Comparison of ENCODE assay signal across 1 cellular context in the genomic region with DNA sequence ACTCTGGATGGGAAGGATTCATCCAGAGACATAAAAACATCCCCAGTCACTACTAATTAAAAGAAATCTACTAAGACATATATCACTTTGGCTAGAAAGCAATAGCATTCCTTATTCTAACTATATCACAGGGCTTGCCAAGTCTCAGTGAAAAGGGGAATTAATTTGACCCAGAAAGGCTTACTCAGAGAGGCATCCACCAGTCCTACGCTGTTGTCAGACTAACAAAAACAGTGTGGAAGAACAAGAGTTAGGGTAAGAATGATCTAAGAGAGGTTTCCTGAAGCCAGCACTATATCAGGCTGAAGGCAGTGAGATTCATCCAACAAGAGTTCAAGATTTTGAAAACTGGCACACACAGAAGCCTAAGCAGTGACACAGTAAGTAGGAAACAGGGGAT.
TF ChIP-seq lines count a peak whose summit lies in the region.

No MANE protein-coding gene starts in this region.

TF ChIP-seq in SK-N-SH treated with all-trans-retinoic acid at 6 μM for 48 hours, 23 proteins besides CTCF, POLR2A, EP300 and RAD21 (continued from another document):
- TF ChIP-seq TSHZ2 (CRISPR knock-in tag; IDR thresholded peaks at IDR 0.05) (no peak), ZFP30 (CRISPR knock-in tag; IDR thresholded peaks at IDR 0.05) (no peak), ESRRG (CRISPR knock-in tag; IDR thresholded peaks at IDR 0.05) (no peak), ARNTL (CRISPR knock-in tag; IDR thresholded peaks at IDR 0.05; ENCODE audit: borderline replicate concordance, low read depth) (no peak), OSR1 (CRISPR knock-in tag; IDR thresholded peaks at IDR 0.05) (no peak), CREB5 (CRISPR knock-in tag; IDR thresholded peaks at IDR 0.05; ENCODE audit: low read depth) (no peak), PATZ1 (CRISPR knock-in tag; IDR thresholded peaks at IDR 0.05; ENCODE audit: borderline replicate concordance) (no peak)
